Comparison of ENCODE assay signal across 2 cellular contexts in genomic region chr3:189109145-189109544, GRCh38.
TF ChIP-seq lines count a peak whose summit lies in the region.

No MANE protein-coding gene starts in this region.

TF ChIP-seq in SK-N-SH, 30 proteins besides CTCF, POLR2A, EP300 and RAD21 (continued from another document):
- TF ChIP-seq REST (IDR thresholded peaks at IDR 0.05; ENCODE audit: low read depth, low read length) (no peak), GATA2 (CRISPR knock-in tag; IDR thresholded peaks at IDR 0.05) (no peak), FOXM1 (IDR thresholded peaks at IDR 0.05; ENCODE audit: low read depth) (no peak), TEAD4 (IDR thresholded peaks at IDR 0.05; ENCODE audit: borderline replicate concordance, insufficient read depth) (no peak)
TF ChIP-seq in SK-N-SH: peak in this region for 0.

TF ChIP-seq in SK-N-SH treated with all-trans-retinoic acid at 6 μM for 48 hours, 23 proteins besides CTCF, POLR2A, EP300 and RAD21 (continued from another document):
- no peak for TF ChIP-seq CSRNP3 (CRISPR knock-in tag; IDR thresholded peaks at IDR 0.05)
